Comparison of ENCODE assay signal across 19 cellular contexts in genomic region chr11:116118138-116118470, GRCh38.
DNase-seq lines count a peak whose midpoint lies in the region; ATAC-seq and TF ChIP-seq lines count a peak whose summit lies in the region.
"Had no signal": no experiment of that assay in that cellular context is flagged by ENCODE, and none has a peak within 500 bp of the region (broad histone marks: within the 10 kb centered on the region; RNA-seq: fewer than 3 reads in every experiment).

No MANE protein-coding gene starts in this region.

- DNase-seq in colonic mucosa, result peak; percentile 3
- peak; percentile 28 for DNase-seq in left lobe of liver (ENCODE audit: low spot score)
- peak; percentile 62 for DNase-seq in osteocyte (ENCODE audit: extremely low spot score, unreplicated experiment)
- peak; percentile 54 to 77 for DNase-seq in vagina (ENCODE audit: extremely low spot score in 2 of 2)
- no peak for DNase-seq in activated CD8-positive, alpha-beta memory T cell treated with anti-CD3 and anti-CD28 coated beads, Interleukin-2, amount 50 U/mL, for 4 hours
- DNase-seq in tibial nerve (ENCODE audit: low spot score in 2 of 2), result no peak
- DNase-seq in cerebellar nuclear complex (lab: John Stamatoyannopoulos, UW), result no peak
- DNase-seq: AML-193; Caco-2; Calu3; CD4-positive, alpha-beta T cell; CD8-positive, alpha-beta T cell; DMS79 treated with DMSO at 0.1 percent for 48 hours; GF-D8 had no signal

- no peak for ATAC-seq in left lobe of liver
- ATAC-seq: A549; CD8-positive, alpha-beta T cell had no signal

- no peaks in the 10 kb centered on the region for H3K36me3 Mint-ChIP-seq in osteocyte (ENCODE audit: unreplicated experiment)
- H3K36me3 Mint-ChIP-seq: CD8-positive, alpha-beta T cell had no signal

- H3K4me1 ChIP-seq in colonic mucosa (no peaks in the 10 kb centered on the region), vagina (no peaks in the 10 kb centered on the region), tibial nerve (no peaks in the 10 kb centered on the region)
- H3K4me1 ChIP-seq: A549, Caco-2 had no signal

- H3K27me3 ChIP-seq in colonic mucosa (no peaks in the 10 kb centered on the region), vagina (no peaks in the 10 kb centered on the region), tibial nerve (no peaks in the 10 kb centered on the region)
- H3K27me3 ChIP-seq: BLaER1 treated with 17β-estradiol and CSF1 and Interleukin-3, amounts not matched to agents 10 nM and 100 nM had no signal

- H3K27ac Mint-ChIP-seq in osteocyte (ENCODE audit: unreplicated experiment), result no peak overlapping the region
- H3K27ac Mint-ChIP-seq: B cell; CD4-positive, alpha-beta T cell; CD8-positive, alpha-beta T cell had no signal

- intact Hi-C loops in colonic mucosa (cut with DNase I), result no loop called here
- intact Hi-C loops in vagina (cut with DNase I), result no loop called here

- TF ChIP-seq CTCF in colonic mucosa (IDR thresholded peaks at IDR 0.05) (no peak), osteocyte (IDR thresholded peaks at IDR 0.05) (no peak), vagina (IDR thresholded peaks at IDR 0.05) (no peak), tibial nerve (IDR thresholded peaks at IDR 0.05) (no peak)

- no peak overlapping the region for H3K9ac ChIP-seq in colonic mucosa (ENCODE audit: low read depth in 2 of 2, low read length in 2 of 2)
- H3K9ac ChIP-seq: BLaER1 treated with 17β-estradiol and CSF1 and Interleukin-3, amounts not matched to agents 10 nM and 100 nM had no signal

- TF ChIP-seq POLR2A in vagina (IDR thresholded peaks at IDR 0.05), result no peak
- TF ChIP-seq POLR2A in tibial nerve (IDR thresholded peaks at IDR 0.05), result no peak

- no peak for TF ChIP-seq EP300 in tibial nerve (IDR thresholded peaks at IDR 0.05)

- H3K27ac ChIP-seq in colonic mucosa (no peak overlapping the region), vagina (no peak overlapping the region), tibial nerve (no peak overlapping the region)
- H3K27ac ChIP-seq: 22Rv1; A549; BLaER1 treated with 17β-estradiol and CSF1 and Interleukin-3, amounts not matched to agents 10 nM and 100 nM; C4-2B had no signal

- H3K27me3 Mint-ChIP-seq in osteocyte (ENCODE audit: unreplicated experiment), result peaks cover 5% of the 10 kb centered on the region

- H3K4me3 ChIP-seq in colonic mucosa (no peak overlapping the region), vagina (no peak overlapping the region), tibial nerve (no peak overlapping the region)
- H3K4me3 ChIP-seq: A549; BLaER1 treated with 17β-estradiol and CSF1 and Interleukin-3, amounts not matched to agents 10 nM and 100 nM had no signal

- H3K36me3 ChIP-seq in colonic mucosa (no peaks in the 10 kb centered on the region), vagina (no peaks in the 10 kb centered on the region), tibial nerve (no peaks in the 10 kb centered on the region)
- H3K36me3 ChIP-seq: BLaER1 treated with 17β-estradiol and CSF1 and Interleukin-3, amounts not matched to agents 10 nM and 100 nM had no signal

- no peaks in the 10 kb centered on the region for H3K9me3 ChIP-seq in colonic mucosa
- no peaks in the 10 kb centered on the region for H3K9me3 ChIP-seq in vagina
- peaks cover 0 to 10% (median 0%) of the 10 kb centered on the region in 4 donors for H3K9me3 ChIP-seq in tibial nerve
- H3K9me3 ChIP-seq: A549, Caco-2 had no signal

- H3K4me3 Mint-ChIP-seq in osteocyte (ENCODE audit: unreplicated experiment), result no peak overlapping the region
- H3K4me3 Mint-ChIP-seq: B cell; CD4-positive, alpha-beta T cell; CD8-positive, alpha-beta T cell had no signal

- 85 to 91% methylated on average over 3 to 4 of the region's 4 CpGs for WGBS in tibial nerve, 2 donors

- peaks cover 8% of the 10 kb centered on the region for H3K9me3 Mint-ChIP-seq in osteocyte (ENCODE audit: unreplicated experiment)
- H3K9me3 Mint-ChIP-seq: CD8-positive, alpha-beta T cell had no signal

- H3K4me1 Mint-ChIP-seq in osteocyte (ENCODE audit: unreplicated experiment), result no peaks in the 10 kb centered on the region
- H3K4me1 Mint-ChIP-seq: B cell had no signal

Comparison
In these comparisons a context has a peak if more than half of its experiments do, and no peak if none do; other contexts are left out.
1. DNase-seq: peak in colonic mucosa (single experiment), left lobe of liver (single experiment), osteocyte (single experiment) and vagina (2 of 2); none in activated CD8-positive, alpha-beta memory T cell treated with anti-CD3 and anti-CD28 coated beads, Interleukin-2, amount 50 U/mL, for 4 hours (single experiment), tibial nerve (0 of 2) and cerebellar nuclear complex (0 of 2).